18 cellular contexts compared by ENCODE assay signal in genomic region chrX:132257116-132257515, GRCh38.
"Had no signal": no experiment of that assay in that cellular context is flagged by ENCODE, and none has a peak within 500 bp of the region (broad histone marks: within the 10 kb centered on the region; RNA-seq: fewer than 3 reads in every experiment).

No MANE protein-coding gene starts in this region.

- H3K27ac ChIP-seq: esophagus muscularis mucosa, heart right ventricle, left ventricle myocardium inferior, spleen, thoracic aorta, upper lobe of left lung had no signal

- H3K27me3 ChIP-seq: esophagus muscularis mucosa, upper lobe of left lung had no signal

- ATAC-seq: activated CD4-positive, alpha-beta T cell treated with anti-CD3 and anti-CD28 coated beads for 36 hours; heart right ventricle; stimulated activated memory B cell treated with anti-CD40 and anti-IgM and Interleukin-4, amounts not matched to agents 10 μg/mL and 1 μg/mL and 100 μg/mL, for 72 hours; WTC11 had no signal

- H3K4me1 ChIP-seq: esophagus muscularis mucosa, heart right ventricle, left ventricle myocardium inferior, spleen, upper lobe of left lung had no signal

- H3K36me3 ChIP-seq: esophagus muscularis mucosa, heart right ventricle, left ventricle myocardium inferior, spleen, thoracic aorta, upper lobe of left lung had no signal

- H3K4me3 ChIP-seq: esophagus muscularis mucosa, heart right ventricle, left ventricle myocardium inferior, spleen, thoracic aorta, upper lobe of left lung had no signal

- DNase-seq: activated CD4-positive, alpha-beta T cell treated with anti-CD3 and anti-CD28 coated beads for 36 hours; activated CD4-positive, alpha-beta T cell treated with anti-CD3 and anti-CD28 coated beads, Interleukin-2, amount 50 U/mL, for 48 hours; activated T-cell treated with anti-CD3 and anti-CD28 coated beads for 4 hours; amygdala; cortex of kidney; effector CD8-positive, alpha-beta T cell; heart right ventricle; left ventricle myocardium inferior; mammary epithelial cell; midbrain; posterior cingulate gyrus; spleen; stimulated activated CD4-positive, alpha-beta T cell treated with anti-CD3 and anti-CD28 coated beads, Interleukin-4, amount 100 ng/mL, for 4 hours; upper lobe of left lung had no signal

- H3K9me3 ChIP-seq: esophagus muscularis mucosa, left ventricle myocardium inferior, spleen, thoracic aorta, upper lobe of left lung had no signal
